Comparison of ENCODE assay signal across 1 cellular context in genomic region chr14:32009221-32009620, GRCh38.
TF ChIP-seq lines count a peak whose summit lies in the region.

No MANE protein-coding gene starts in this region.

TF ChIP-seq in HCT116, 20 proteins besides CTCF, POLR2A, EP300 and RAD21:
- no peak for TF ChIP-seq SRF (IDR thresholded peaks at IDR 0.05; ENCODE audit: low read depth)
- TF ChIP-seq ZBTB33 (IDR thresholded peaks at IDR 0.05; ENCODE audit: extremely low read depth, insufficient replicate concordance, low read length): no peak
- TF ChIP-seq SP1 (IDR thresholded peaks at IDR 0.05; ENCODE audit: low read depth): no peak
- TF ChIP-seq TCF7L2 (IDR thresholded peaks at IDR 0.05; ENCODE audit: borderline replicate concordance, extremely low read depth, insufficient read depth, insufficient read length): no peak
- TF ChIP-seq FOSL1 (IDR thresholded peaks at IDR 0.05; ENCODE audit: low read depth): no peak
- TF ChIP-seq EGR1 (IDR thresholded peaks at IDR 0.05; ENCODE audit: low read depth): no peak
- TF ChIP-seq POLR2AphosphoS5 (IDR thresholded peaks at IDR 0.05; ENCODE audit: low read depth, low read length): no peak
- TF ChIP-seq YY1 (IDR thresholded peaks at IDR 0.05; ENCODE audit: extremely low read depth, insufficient replicate concordance, low read depth, low read length): no peak
- no peak for TF ChIP-seq SIN3A (IDR thresholded peaks at IDR 0.05; ENCODE audit: low read depth)
- TF ChIP-seq ELF1 (IDR thresholded peaks at IDR 0.05; ENCODE audit: borderline replicate concordance, low read depth): no peak
- no peak for TF ChIP-seq ATF3 (IDR thresholded peaks at IDR 0.05)
